In genomic region chr20:17968366-17969275, GRCh38 we compare ENCODE assay signal across 8 cellular contexts. TPM values are rescaled to one million over a fixed set of nuclear protein-coding genes. Genes with fewer than 3 reads are reported as not detected.
DNase-seq lines count a peak whose midpoint lies in the region; ATAC-seq and TF ChIP-seq lines count a peak whose summit lies in the region.

TSS of gene MGME1 (plus strand) at chr20:17969018. CDS start at chr20:17969860, 842 bp downstream.
TSS of gene SNX5 (minus strand) at chr20:17968794. CDS start at chr20:17968425, 369 bp downstream.

- H3K27me3 ChIP-seq in ascending aorta (no peaks in the 10 kb centered on the region), right cardiac atrium (ENCODE audit: control insufficient read depth, insufficient read depth) (no peaks in the 10 kb centered on the region), uterus (no peaks in the 10 kb centered on the region)

- H3K36me3 Mint-ChIP-seq in T-helper 2 cell treated with Interferon-gamma antibody and Interleukin-4, amounts not matched to agents 5 μg/mL and 100 μg/mL, for 36 hours (ENCODE audit: low read depth) = peaks cover 74% of the 10 kb centered on the region

- H3K9me3 ChIP-seq in ascending aorta (no peaks in the 10 kb centered on the region), right cardiac atrium (ENCODE audit: control insufficient read depth, low read length) (no peaks in the 10 kb centered on the region), uterus (no peaks in the 10 kb centered on the region)

- H3K9me3 Mint-ChIP-seq in T-helper 2 cell treated with Interferon-gamma antibody and Interleukin-4, amounts not matched to agents 5 μg/mL and 100 μg/mL, for 36 hours = no peaks in the 10 kb centered on the region

- H3K36me3 ChIP-seq in ascending aorta (no peaks in the 10 kb centered on the region), uterus (no peaks in the 10 kb centered on the region)

- under 1% methylated on average over 96 of the region's 96 CpGs for WGBS in right cardiac atrium

- H3K4me1 Mint-ChIP-seq in T-helper 2 cell treated with Interferon-gamma antibody and Interleukin-4, amounts not matched to agents 5 μg/mL and 100 μg/mL, for 36 hours (ENCODE audit: low read depth) = peaks cover 48% of the 10 kb centered on the region

- intact Hi-C loops in ascending aorta (cut with DNase I) = loop anchor here (1.0 to 5.0 kb wide), 7 partner anchors 32 to 539 kb away; partner anchors contain the start of genes DZANK1, KAT14, PET117 and POLR3F
- intact Hi-C loops in right cardiac atrium (cut with DNase I) = no loop called here
- intact Hi-C loops in uterus (cut with DNase I; ENCODE audit: low total_unique reads) = no loop called here

- peak; percentile 41 to 66 for TF ChIP-seq POLR2A in uterus (IDR thresholded peaks at IDR 0.05)

- peak; percentile 77 for ATAC-seq in GM18502 (IDR thresholded peaks at IDR 0.05; ENCODE audit: poor library complexity, unreplicated experiment)
- peak; percentile 84 for ATAC-seq in HG02970 (IDR thresholded peaks at IDR 0.05; ENCODE audit: low FRiP score, unreplicated experiment)
- ATAC-seq in right cardiac atrium = peak; percentile 98 to 99

- H3K4me3 Mint-ChIP-seq in T-helper 2 cell treated with Interferon-gamma antibody and Interleukin-4, amounts not matched to agents 5 μg/mL and 100 μg/mL, for 36 hours = peak within 1 kb of the TSS; percentile 99

- H3K27ac ChIP-seq in ascending aorta = peak within 1 kb of the TSS; percentile 94 to 96
- H3K27ac ChIP-seq in right cardiac atrium (ENCODE audit: low read length) = peak within 1 kb of the TSS; percentile 93
- H3K27ac ChIP-seq in uterus = peak within 1 kb of the TSS; percentile 96 to 98

- H3K4me3 ChIP-seq in ascending aorta (peak within 1 kb of the TSS; percentile 79 to 84), right cardiac atrium (ENCODE audit: low read length) (peak within 1 kb of the TSS; percentile 77), uterus (peak within 1 kb of the TSS; percentile 87 to 99)

- H3K4me1 ChIP-seq in ascending aorta = peaks cover 4 to 31% of the 10 kb centered on the region in 2 donors
- peaks cover 3% of the 10 kb centered on the region for H3K4me1 ChIP-seq in right cardiac atrium (ENCODE audit: control insufficient read depth, insufficient read depth, low read length)
- H3K4me1 ChIP-seq in uterus = peaks cover 4 to 9% of the 10 kb centered on the region in 2 donors

- DNase-seq in NCI-H1930 (lab: John Stamatoyannopoulos, UW) = peak; percentile 99
- DNase-seq in T-helper 2 cell treated with Interferon-gamma antibody and Interleukin-4, amounts not matched to agents 5 μg/mL and 100 μg/mL, for 36 hours (ENCODE audit: low spot score) = peak; percentile 100
- peak; percentile 99 to 100 for DNase-seq in ascending aorta (ENCODE audit: low spot score in 2 of 2)
- peak; percentile 100 for DNase-seq in right cardiac atrium
- DNase-seq in pulmonary artery endothelial cell (ENCODE audit: low read depth, low spot score) = peak; percentile 97
- peak; percentile 99 for DNase-seq in uterus

- H3K27me3 Mint-ChIP-seq in T-helper 2 cell treated with Interferon-gamma antibody and Interleukin-4, amounts not matched to agents 5 μg/mL and 100 μg/mL, for 36 hours (ENCODE audit: low read depth) = no peaks in the 10 kb centered on the region

- TF ChIP-seq CTCF in ascending aorta (IDR thresholded peaks at IDR 0.05) (no peak), uterus (IDR thresholded peaks at IDR 0.05) (peak in 1 of 4 experiments; percentile 23)

- H3K27ac Mint-ChIP-seq in T-helper 2 cell treated with Interferon-gamma antibody and Interleukin-4, amounts not matched to agents 5 μg/mL and 100 μg/mL, for 36 hours = peak within 1 kb of the TSS; percentile 98

RNA-seq across cellular contexts. Expression of gene MGME1, which starts in this region (rescaled TPM):
- total RNA-seq in ascending aorta (0.85 TPM), right cardiac atrium (10 to 100 TPM in 3 of 4 donors, 1 to 10 TPM in 1; 9.7 to 12.0 (median 10.8) TPM), pulmonary artery endothelial cell (10.4 and 14.0 TPM in 2 replicates), uterus (10 to 100 TPM in 1 of 4 donors, 1 to 10 TPM in 3; 3.3 to 18.5 (median 5.8) TPM)
- 10.9 TPM for polyA plus RNA-seq in right cardiac atrium

RNA-seq across cellular contexts. Expression of gene SNX5, which starts in this region (rescaled TPM):
- 32.7 TPM for total RNA-seq in ascending aorta
- total RNA-seq in right cardiac atrium = 10 to 100 TPM; 46.7 to 53.9 (median 49.9) TPM
- polyA plus RNA-seq in right cardiac atrium = 47.8 TPM
- 111 and 123 TPM in 2 replicates for total RNA-seq in pulmonary artery endothelial cell
- 100 to 1,000 TPM in 2 of 4 donors, 10 to 100 TPM in 2; 71.2 to 207 (median 110) TPM for total RNA-seq in uterus

Comparison
In these comparisons a context has a peak if more than half of its experiments do, and no peak if none do; other contexts are left out.
1. Peak in every context shown above with its lines: DNase-seq, ATAC-seq, H3K4me3 ChIP-seq and H3K27ac ChIP-seq.